Comparison of ENCODE assay signal across 17 cellular contexts in the genomic region with DNA sequence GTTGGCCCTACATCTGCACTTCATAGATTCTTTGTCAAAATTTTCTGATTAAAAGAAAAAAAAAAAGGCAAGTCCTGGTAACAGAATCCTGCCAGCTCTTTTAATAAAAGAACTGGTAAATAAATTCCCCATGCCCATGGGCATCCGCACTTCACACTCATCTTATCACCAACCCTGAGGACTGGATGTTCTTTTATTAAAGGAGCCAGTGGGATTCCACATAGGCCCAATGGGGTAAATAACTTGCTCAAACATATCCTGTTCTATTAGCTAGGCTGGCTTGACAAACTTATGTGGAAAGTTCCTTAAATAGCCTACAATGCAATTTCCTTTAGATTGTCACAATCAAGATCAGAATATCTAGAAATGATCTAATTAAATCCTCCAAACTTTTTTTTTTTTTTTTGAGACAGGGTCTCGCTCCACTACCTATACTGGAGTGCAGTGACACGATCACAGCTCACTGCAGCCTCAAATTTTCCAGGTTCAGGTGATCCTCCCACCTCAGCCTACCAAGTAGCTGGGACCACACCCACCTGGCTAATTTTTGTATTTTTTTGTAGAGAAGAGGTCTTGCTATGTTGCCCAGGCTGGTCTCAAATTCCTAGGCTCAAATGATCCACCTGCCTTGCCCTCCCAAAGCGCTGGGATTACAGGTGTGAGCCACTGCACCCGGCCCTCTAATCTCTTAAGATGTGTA.
DNase-seq lines count a peak whose midpoint lies in the region; ATAC-seq and TF ChIP-seq lines count a peak whose summit lies in the region.
"Had no signal": no experiment of that assay in that cellular context is flagged by ENCODE, and none has a peak within 500 bp of the region (broad histone marks: within the 10 kb centered on the region; RNA-seq: fewer than 3 reads in every experiment).

No MANE protein-coding gene starts in this region.

- TF ChIP-seq POLR2A in heart left ventricle (IDR thresholded peaks at IDR 0.05) = no peak
- no peak for TF ChIP-seq POLR2A in uterus (IDR thresholded peaks at IDR 0.05)

- intact Hi-C loops in heart left ventricle (cut with DNase I) = no loop called here
- intact Hi-C loops in left cardiac atrium (cut with DNase I) = no loop called here
- intact Hi-C loops in colonic mucosa (cut with DNase I) = no loop called here
- intact Hi-C loops in mucosa of descending colon (cut with DNase I, micrococcal nuclease) = no loop called here
- intact Hi-C loops in uterus (cut with DNase I; ENCODE audit: low total_unique reads) = no loop called here

- DNase-seq in heart left ventricle (no peak), left cardiac atrium (no peak), colonic mucosa (no peak), mucosa of descending colon (no peak), uterus (no peak), amygdala (lab: John Stamatoyannopoulos, UW) (no peak)
- DNase-seq: 8988T, COR-L47, NCI-H1417, NCI-H2081, NCI-H510A treated with DMSO at 0.1 percent for 48 hours had no signal

- no peaks in the 10 kb centered on the region for H3K9me3 ChIP-seq in heart left ventricle
- no peaks in the 10 kb centered on the region for H3K9me3 ChIP-seq in colonic mucosa
- no peaks in the 10 kb centered on the region for H3K9me3 ChIP-seq in mucosa of descending colon
- no peaks in the 10 kb centered on the region for H3K9me3 ChIP-seq in uterus
- H3K9me3 ChIP-seq: HAP-1, Peyer's patch had no signal

- H3K36me3 ChIP-seq in heart left ventricle = no peaks in the 10 kb centered on the region
- H3K36me3 ChIP-seq in colonic mucosa = no peaks in the 10 kb centered on the region
- no peaks in the 10 kb centered on the region for H3K36me3 ChIP-seq in mucosa of descending colon (ENCODE audit: low read depth)
- H3K36me3 ChIP-seq in uterus = no peaks in the 10 kb centered on the region
- H3K36me3 ChIP-seq: HAP-1, Peyer's patch had no signal

- peak overlapping the region in 1 of 2 donors; percentile 58 for H3K9ac ChIP-seq in colonic mucosa (ENCODE audit: low read depth in 2 of 2, low read length in 2 of 2)

- peak in 2 of 4 donors; percentile 67 to 80 for ATAC-seq in heart left ventricle
- no peak for ATAC-seq in left cardiac atrium
- peak; percentile 41 for ATAC-seq in mucosa of descending colon
- ATAC-seq in esophagus mucosa = no peak
- ATAC-seq in GM18502 (IDR thresholded peaks at IDR 0.05; ENCODE audit: poor library complexity, unreplicated experiment) = no peak

- WGBS in heart left ventricle, 4 donors = 79 to 81% (median 80%) methylated on average over 5 of the region's 5 CpGs

- H3K27ac ChIP-seq in heart left ventricle (peak overlapping the region in 9 of 12 donors; percentile 30 to 74 (median 59)), colonic mucosa (peak overlapping the region; percentile 62), uterus (peak overlapping the region; percentile 56 to 68)
- H3K27ac ChIP-seq: C4-2B had no signal

- TF ChIP-seq CTCF in heart left ventricle (IDR thresholded peaks at IDR 0.05) = no peak
- no peak for TF ChIP-seq CTCF in colonic mucosa (IDR thresholded peaks at IDR 0.05)
- no peak for TF ChIP-seq CTCF in mucosa of descending colon (IDR thresholded peaks at IDR 0.05)
- no peak for TF ChIP-seq CTCF in uterus (IDR thresholded peaks at IDR 0.05)

- H3K27me3 ChIP-seq in heart left ventricle (no peaks in the 10 kb centered on the region), colonic mucosa (no peaks in the 10 kb centered on the region), uterus (no peaks in the 10 kb centered on the region)
- H3K27me3 ChIP-seq: Peyer's patch had no signal

- H3K4me3 ChIP-seq in heart left ventricle (no peak overlapping the region), colonic mucosa (no peak overlapping the region), mucosa of descending colon (no peak overlapping the region), uterus (no peak overlapping the region)
- H3K4me3 ChIP-seq: GM12878, HAP-1 had no signal

- H3K4me1 ChIP-seq in heart left ventricle (peaks cover 3 to 66% (median 46%) of the 10 kb centered on the region in 12 donors), colonic mucosa (no peaks in the 10 kb centered on the region), mucosa of descending colon (ENCODE audit: low read depth) (peaks cover 9% of the 10 kb centered on the region), uterus (peaks cover 0 to 3% of the 10 kb centered on the region in 2 donors)
- H3K4me1 ChIP-seq: HAP-1 had no signal
